Comparison of ENCODE assay signal across 21 cellular contexts in the genomic region with DNA sequence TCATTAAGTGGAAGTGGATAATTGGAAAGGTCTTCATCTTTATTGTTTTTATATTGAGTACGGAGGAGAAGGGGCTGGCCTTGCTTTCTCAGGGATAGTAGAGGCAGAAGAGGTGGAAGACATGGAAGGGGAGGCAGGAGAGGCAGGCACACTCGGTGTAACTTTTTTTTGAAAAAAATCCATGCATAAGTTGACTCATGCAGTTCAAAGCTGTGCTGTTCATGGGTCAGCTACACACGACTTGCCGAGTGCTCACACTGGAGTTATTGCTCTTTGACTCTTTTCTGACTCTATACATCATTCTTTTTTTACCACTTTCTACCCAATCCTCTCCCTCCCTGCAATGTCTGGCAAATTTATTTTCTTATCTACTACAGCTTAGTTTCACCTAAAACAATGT.
"Had no signal": no experiment of that assay in that cellular context is flagged by ENCODE, and none has a peak within 500 bp of the region (broad histone marks: within the 10 kb centered on the region; RNA-seq: fewer than 3 reads in every experiment).

No MANE protein-coding gene starts in this region.

- ATAC-seq: activated naive CD8-positive, alpha-beta T cell treated with anti-CD3 and anti-CD28 coated beads, Interleukin-2, amount 50 U/mL, for 24 hours; left lung; naive thymus-derived CD4-positive, alpha-beta T cell; sciatic nerve had no signal

- H3K27ac ChIP-seq: foreskin keratinocyte, left lung, parathyroid adenoma, thyroid gland had no signal

- H3K9me3 Mint-ChIP-seq: activated naive CD4-positive, alpha-beta T cell treated with anti-CD3 and anti-CD28 coated beads, Interleukin-2, amount 10 ng/mL, durations not matched to agents 7 days and 5 days; activated naive CD8-positive, alpha-beta T cell treated with anti-CD3 and anti-CD28 coated beads, Interleukin-2, amount 50 U/mL, for 24 hours; dendritic cell treated with granulocyte-macrophage colony-stimulating factor and Interleukin-4, amounts not matched to agents 40 ng/mL and 50 ng/mL, for 4 days; T-helper 1 cell treated with Interleukin-12 subunit alpha and Interleukin-12 subunit beta and Interleukin-4 antibody, amounts not matched to agents 30 μg/mL and 1 μg/mL, for 36 hours had no signal

- DNase-seq: activated CD4-positive, alpha-beta T cell treated with anti-CD3 and anti-CD28 coated beads, Interleukin-2, amount 50 U/mL, for 1 hour; activated CD4-positive, CD25-positive, alpha-beta regulatory T cell treated with anti-CD3 and anti-CD28 coated beads, Interleukin-2, amount 50 U/mL, for 72 hours; activated CD8-positive, alpha-beta memory T cell treated with anti-CD3 and anti-CD28 coated beads, Interleukin-2, amount 50 U/mL, for 4 hours; activated effector memory CD4-positive, alpha-beta T cell treated with Interleukin-2 at 50 U/mL for 16 hours; activated naive CD4-positive, alpha-beta T cell treated with anti-CD3 and anti-CD28 coated beads, Interleukin-2, amount 10 ng/mL, durations not matched to agents 7 days and 5 days; activated naive CD8-positive, alpha-beta T cell treated with anti-CD3 and anti-CD28 coated beads, Interleukin-2, amount 50 U/mL, for 24 hours; activated T-cell treated with anti-CD3 and anti-CD28 coated beads, Interleukin-2, amount 50 U/mL, for 48 hours; aorta; cerebellar nuclear complex; effector CD8-positive, alpha-beta T cell; glutamatergic neuron; hypothalamus; left lung; naive thymus-derived CD4-positive, alpha-beta T cell; stimulated activated naive CD4-positive, alpha-beta T cell; thyroid gland had no signal

- H3K36me3 ChIP-seq: left lung, thyroid gland had no signal

- H3K4me1 Mint-ChIP-seq: activated naive CD4-positive, alpha-beta T cell treated with anti-CD3 and anti-CD28 coated beads, Interleukin-2, amount 10 ng/mL, durations not matched to agents 7 days and 5 days; activated naive CD8-positive, alpha-beta T cell treated with anti-CD3 and anti-CD28 coated beads, Interleukin-2, amount 50 U/mL, for 24 hours; naive thymus-derived CD4-positive, alpha-beta T cell had no signal

- H3K4me3 ChIP-seq: left lung, thyroid gland had no signal

- H3K4me1 ChIP-seq: left lung, parathyroid adenoma, thyroid gland had no signal

- H3K4me3 Mint-ChIP-seq: activated naive CD4-positive, alpha-beta T cell treated with anti-CD3 and anti-CD28 coated beads, Interleukin-2, amount 10 ng/mL, durations not matched to agents 7 days and 5 days; activated naive CD8-positive, alpha-beta T cell treated with anti-CD3 and anti-CD28 coated beads, Interleukin-2, amount 50 U/mL, for 24 hours; dendritic cell treated with granulocyte-macrophage colony-stimulating factor and Interleukin-4, amounts not matched to agents 40 ng/mL and 50 ng/mL, for 4 days; naive thymus-derived CD4-positive, alpha-beta T cell; T-helper 1 cell treated with Interleukin-12 subunit alpha and Interleukin-12 subunit beta and Interleukin-4 antibody, amounts not matched to agents 30 μg/mL and 1 μg/mL, for 36 hours had no signal

- H3K36me3 Mint-ChIP-seq: activated naive CD4-positive, alpha-beta T cell treated with anti-CD3 and anti-CD28 coated beads, Interleukin-2, amount 10 ng/mL, durations not matched to agents 7 days and 5 days; naive thymus-derived CD4-positive, alpha-beta T cell had no signal

- H3K27ac Mint-ChIP-seq: activated naive CD4-positive, alpha-beta T cell treated with anti-CD3 and anti-CD28 coated beads, Interleukin-2, amount 10 ng/mL, durations not matched to agents 7 days and 5 days; activated naive CD8-positive, alpha-beta T cell treated with anti-CD3 and anti-CD28 coated beads, Interleukin-2, amount 50 U/mL, for 24 hours; dendritic cell treated with granulocyte-macrophage colony-stimulating factor and Interleukin-4, amounts not matched to agents 40 ng/mL and 50 ng/mL, for 4 days; naive thymus-derived CD4-positive, alpha-beta T cell; T-helper 1 cell treated with Interleukin-12 subunit alpha and Interleukin-12 subunit beta and Interleukin-4 antibody, amounts not matched to agents 30 μg/mL and 1 μg/mL, for 36 hours had no signal

- H3K9me3 ChIP-seq: left lung, thyroid gland had no signal

- H3K27me3 ChIP-seq: foreskin keratinocyte, left lung, thyroid gland had no signal

- H3K27me3 Mint-ChIP-seq: activated naive CD4-positive, alpha-beta T cell treated with anti-CD3 and anti-CD28 coated beads, Interleukin-2, amount 10 ng/mL, durations not matched to agents 7 days and 5 days; dendritic cell treated with granulocyte-macrophage colony-stimulating factor and Interleukin-4, amounts not matched to agents 40 ng/mL and 50 ng/mL, for 4 days; naive thymus-derived CD4-positive, alpha-beta T cell had no signal
